Comparison of ENCODE assay signal across 9 cellular contexts in the genomic region with DNA sequence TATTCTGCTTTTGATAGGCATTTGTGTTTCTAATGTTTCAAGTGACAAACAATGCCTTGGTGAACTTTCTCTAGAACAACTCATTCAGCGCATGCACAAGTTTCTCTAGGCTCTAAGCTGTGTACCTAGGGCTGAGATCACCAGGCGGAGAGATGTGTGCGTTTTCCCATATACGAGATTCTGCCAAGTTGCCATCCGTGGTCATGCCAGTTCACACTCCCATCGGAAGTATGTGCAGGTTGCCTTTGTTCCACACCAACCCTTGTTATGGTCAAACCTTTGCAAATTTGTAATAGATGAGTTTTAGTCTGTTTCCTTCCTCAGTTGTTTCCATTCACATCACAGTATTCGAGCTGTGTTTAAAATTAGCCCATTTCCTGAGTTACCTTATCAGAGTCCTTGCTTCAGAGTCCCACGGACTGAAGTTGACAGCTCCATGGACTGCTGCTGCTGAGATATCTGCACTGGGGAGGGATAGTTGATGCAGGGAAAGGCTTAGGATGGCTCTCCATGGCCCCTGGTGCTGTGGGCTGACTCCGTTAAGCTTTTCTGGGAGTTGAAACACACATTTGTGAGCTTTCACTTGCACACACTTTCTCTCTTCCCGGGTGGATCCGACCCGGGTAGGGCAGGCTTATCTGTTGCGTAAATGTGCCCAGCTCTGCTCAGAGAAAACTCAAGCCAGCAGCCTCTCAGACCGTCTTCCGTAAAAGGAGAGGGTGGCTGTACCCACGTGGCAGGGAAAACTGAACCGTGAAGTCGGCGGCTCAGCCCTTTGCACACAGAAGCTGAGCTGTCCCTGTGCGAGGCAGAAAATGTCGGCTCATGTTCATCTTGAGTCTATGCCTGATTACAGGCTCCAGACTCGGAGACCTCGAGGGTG. TPM values are rescaled to one million over a fixed set of nuclear protein-coding genes. Genes with fewer than 3 reads are reported as not detected.
DNase-seq lines count a peak whose midpoint lies in the region; ATAC-seq lines count a peak whose summit lies in the region.
"Had no signal": no experiment of that assay in that cellular context is flagged by ENCODE, and none has a peak within 500 bp of the region (broad histone marks: within the 10 kb centered on the region; RNA-seq: fewer than 3 reads in every experiment).

No MANE protein-coding gene starts in this region.

- H3K4me1 Mint-ChIP-seq in T-cell, result peaks cover 76 to 82% (median 81%) of the 10 kb centered on the region in 3 donors
- peaks cover 56% of the 10 kb centered on the region for H3K4me1 Mint-ChIP-seq in central memory CD8-positive, alpha-beta T cell

- CTCF ChIA-PET in T-cell (lab: Charles Lee), result interaction anchor here in 1 of 2 donors (0.6 to 2.3 kb wide), 7 partner anchors 9 to 841 kb away, joined by 3 to 15 read pairs (median 3); no protein-coding TSS in a partner anchor

- intact Hi-C loops in left colon (cut with DNase I, micrococcal nuclease), result loop anchor here in 1 of 2 donors (10.0 kb wide), 1 partner anchor 57 kb away; no protein-coding TSS in a partner anchor

- DNase-seq in activated gamma-delta T cell treated with Interleukin-2 at 50 U/mL for 16 hours (peak; percentile 41), activated gamma-delta T cell (lab: John Stamatoyannopoulos, UW) (no peak), T-cell (peak in 20 of 34 experiments; percentile 8 to 57 (median 33)), left colon (peak; percentile 80 to 83)
- DNase-seq in central memory CD8-positive, alpha-beta T cell (ENCODE audit: low spot score in 2 of 2), result no peak
- peak; percentile 31 for DNase-seq in stimulated activated CD4-positive, alpha-beta T cell treated with anti-CD3 and anti-CD28 coated beads, Interleukin-2, amount 100 ng/mL, for 4 hours (ENCODE audit: low read depth)
- DNase-seq: DND-41 had no signal

- peak overlapping the region; percentile 82 to 92 for H3K27ac Mint-ChIP-seq in T-cell
- peak overlapping the region; percentile 17 for H3K27ac Mint-ChIP-seq in central memory CD8-positive, alpha-beta T cell (ENCODE audit: low read depth)

- no peaks in the 10 kb centered on the region for H3K27me3 Mint-ChIP-seq in T-cell
- no peaks in the 10 kb centered on the region for H3K27me3 Mint-ChIP-seq in central memory CD8-positive, alpha-beta T cell

- H3K4me3 Mint-ChIP-seq in T-cell, result peak overlapping the region; percentile 70 to 79 (median 72)
- no peak overlapping the region for H3K4me3 Mint-ChIP-seq in central memory CD8-positive, alpha-beta T cell

- no peaks in the 10 kb centered on the region for H3K9me3 Mint-ChIP-seq in T-cell
- H3K9me3 Mint-ChIP-seq in central memory CD8-positive, alpha-beta T cell, result no peaks in the 10 kb centered on the region

- peaks cover 5% of the 10 kb centered on the region for H3K36me3 Mint-ChIP-seq in T-cell
- peaks cover 10% of the 10 kb centered on the region for H3K36me3 Mint-ChIP-seq in central memory CD8-positive, alpha-beta T cell (ENCODE audit: insufficient read depth)

- peak; percentile 90 for ATAC-seq in HG03108 (IDR thresholded peaks at IDR 0.05; ENCODE audit: unreplicated experiment)
- ATAC-seq in T-cell (replicated peaks in 1 of 4), result peak; percentile 81 to 93 (median 85)
- ATAC-seq in central memory CD8-positive, alpha-beta T cell (replicated peaks; ENCODE audit: extremely low read depth, poor library complexity, severe bottlenecking), result peak; percentile 56
- ATAC-seq in left colon, result peak; percentile 72
- no peak for ATAC-seq in HG02970 (IDR thresholded peaks at IDR 0.05; ENCODE audit: low FRiP score, unreplicated experiment)

- POLR2A ChIA-PET in T-cell (lab: Charles Lee), result interaction anchor here (0.6 to 1.1 kb wide), 3 partner anchors 8 to 123 kb away, joined by 3 to 6 read pairs (median 3); a partner anchor contains a TSS

RNA-seq across cellular contexts. Expression of a gene that starts 49.4 kb away (rescaled TPM):
- total RNA-seq in T-cell, result 10 to 100 TPM; 66.3 to 85.5 (median 83.6) TPM
- total RNA-seq in left colon, result 10 to 100 TPM; 64.1 to 90.4 TPM

Comparison
In these comparisons a context has a peak if more than half of its experiments do, and no peak if none do; other contexts are left out.
1. DNase-seq: peak in activated gamma-delta T cell treated with Interleukin-2 at 50 U/mL for 16 hours (single experiment), T-cell (20 of 34), left colon (2 of 2) and stimulated activated CD4-positive, alpha-beta T cell treated with anti-CD3 and anti-CD28 coated beads, Interleukin-2, amount 100 ng/mL, for 4 hours (single experiment); none in activated gamma-delta T cell (single experiment) and central memory CD8-positive, alpha-beta T cell (0 of 2).